Comparison of ENCODE assay signal across 20 cellular contexts in genomic region chr15:89524184-89524583, GRCh38. TPM values are rescaled to one million over a fixed set of nuclear protein-coding genes. Genes with fewer than 3 reads are reported as not detected.
A peak's percentile ranks its signal among the peaks of the same experiment; 100 is the strongest.
DNase-seq lines count a peak whose midpoint lies in the region; ATAC-seq and TF ChIP-seq lines count a peak whose summit lies in the region.
"Had no signal": no experiment of that assay in that cellular context is flagged by ENCODE, and none has a peak within 500 bp of the region (broad histone marks: within the 10 kb centered on the region; RNA-seq: fewer than 3 reads in every experiment).

No MANE protein-coding gene starts in this region.

- H3F3A ChIP-seq in Loucy (ENCODE audit: low read depth): no peaks in the 10 kb centered on the region

- H3K79me2 ChIP-seq in Loucy (ENCODE audit: insufficient read depth, low read length): no peaks in the 10 kb centered on the region

- H3K9me2 ChIP-seq in Loucy (replicated peaks; ENCODE audit: low read depth, low read length): no peaks in the 10 kb centered on the region

- H3K4me3 Mint-ChIP-seq in activated T-helper 17 cell treated with anti-CD3 and anti-CD28 coated beads, Interleukin-2, amount 50 U/mL, for 72 hours: no peak overlapping the region
- no peak overlapping the region for H3K4me3 Mint-ChIP-seq in glutamatergic neuron (ENCODE audit: unreplicated experiment)
- H3K4me3 Mint-ChIP-seq: B cell; CD4-positive, alpha-beta T cell; CD8-positive, alpha-beta T cell had no signal

- H3K36me3 ChIP-seq in Loucy (ENCODE audit: insufficient read depth, low read length): no peaks in the 10 kb centered on the region
- H3K36me3 ChIP-seq: BLaER1 treated with 17β-estradiol and CSF1 and Interleukin-3, amounts not matched to agents 10 nM and 100 nM had no signal

- H4K20me1 ChIP-seq in Loucy (ENCODE audit: insufficient read depth, low read length, poor library complexity, severe bottlenecking): no peaks in the 10 kb centered on the region
- H4K20me1 ChIP-seq: BLaER1 treated with 17β-estradiol and CSF1 and Interleukin-3, amounts not matched to agents 10 nM and 100 nM had no signal

- no peaks in the 10 kb centered on the region for H3K9me3 Mint-ChIP-seq in activated T-helper 17 cell treated with anti-CD3 and anti-CD28 coated beads, Interleukin-2, amount 50 U/mL, for 72 hours
- peaks cover 3% of the 10 kb centered on the region for H3K9me3 Mint-ChIP-seq in glutamatergic neuron (ENCODE audit: unreplicated experiment)
- H3K9me3 Mint-ChIP-seq: CD4-positive, alpha-beta T cell had no signal

- TF ChIP-seq CTCF in Loucy (conservative IDR thresholded peaks at IDR 0.05; ENCODE audit: low read length) (no peak), glutamatergic neuron (IDR thresholded peaks at IDR 0.05; ENCODE audit: partially characterized antibody, unreplicated experiment) (no peak)

- no peak overlapping the region for H3K27ac Mint-ChIP-seq in activated T-helper 17 cell treated with anti-CD3 and anti-CD28 coated beads, Interleukin-2, amount 50 U/mL, for 72 hours
- H3K27ac Mint-ChIP-seq in glutamatergic neuron (ENCODE audit: unreplicated experiment): no peak overlapping the region
- H3K27ac Mint-ChIP-seq: B cell; CD4-positive, alpha-beta T cell; CD8-positive, alpha-beta T cell had no signal

- H3K4me3 ChIP-seq in Loucy (ENCODE audit: low read length, poor library complexity, severe bottlenecking): no peak overlapping the region
- H3K4me3 ChIP-seq: A549; BLaER1 treated with 17β-estradiol and CSF1 and Interleukin-3, amounts not matched to agents 10 nM and 100 nM had no signal

- no peaks in the 10 kb centered on the region for H3K36me3 Mint-ChIP-seq in activated T-helper 17 cell treated with anti-CD3 and anti-CD28 coated beads, Interleukin-2, amount 50 U/mL, for 72 hours (ENCODE audit: low read depth)
- no peaks in the 10 kb centered on the region for H3K36me3 Mint-ChIP-seq in glutamatergic neuron (ENCODE audit: unreplicated experiment)
- H3K36me3 Mint-ChIP-seq: CD8-positive, alpha-beta T cell had no signal

- no peaks in the 10 kb centered on the region for H3K4me1 Mint-ChIP-seq in activated T-helper 17 cell treated with anti-CD3 and anti-CD28 coated beads, Interleukin-2, amount 50 U/mL, for 72 hours
- no peaks in the 10 kb centered on the region for H3K4me1 Mint-ChIP-seq in glutamatergic neuron (ENCODE audit: low read depth, unreplicated experiment)

- H2AFZ ChIP-seq in Loucy (ENCODE audit: low read length): peak overlapping the region; percentile 36; the same call in 1 of the 2 replicates

- peaks cover 4% of the 10 kb centered on the region for H3K27me3 Mint-ChIP-seq in activated T-helper 17 cell treated with anti-CD3 and anti-CD28 coated beads, Interleukin-2, amount 50 U/mL, for 72 hours
- no peaks in the 10 kb centered on the region for H3K27me3 Mint-ChIP-seq in glutamatergic neuron (ENCODE audit: unreplicated experiment)
- H3K27me3 Mint-ChIP-seq: CD4-positive, alpha-beta T cell had no signal

- H3K9me3 ChIP-seq in Loucy (ENCODE audit: insufficient read depth, low read depth, low read length): no peaks in the 10 kb centered on the region
- H3K9me3 ChIP-seq: A549, Caco-2 had no signal

- H3K27me3 ChIP-seq in Loucy (ENCODE audit: insufficient read depth, low read length, poor library complexity, severe bottlenecking): no peaks in the 10 kb centered on the region
- H3K27me3 ChIP-seq: BLaER1 treated with 17β-estradiol and CSF1 and Interleukin-3, amounts not matched to agents 10 nM and 100 nM had no signal

- DNase-seq in NCI-H82 treated with DMSO at 0.1 percent for 48 hours (lab: John Stamatoyannopoulos, UW; ENCODE audit: unreplicated experiment) (peak; percentile 72), EL (no peak), GM19238 (ENCODE audit: insufficient read length, low spot score) (no peak), glutamatergic neuron (no peak), NCI-H1092 treated with DMSO at 0.1 percent for 48 hours (lab: John Stamatoyannopoulos, UW) (no peak)
- DNase-seq: AML-193; Caco-2; Calu3; CD4-positive, alpha-beta T cell; CD8-positive, alpha-beta T cell; DMS79 treated with DMSO at 0.1 percent for 48 hours; GDM1 had no signal

- no peak overlapping the region for H3K4me2 ChIP-seq in Loucy (ENCODE audit: low read depth, low read length, poor library complexity, severe bottlenecking)
- H3K4me2 ChIP-seq: A549; BLaER1 treated with 17β-estradiol and CSF1 and Interleukin-3, amounts not matched to agents 10 nM and 100 nM had no signal

- ATAC-seq in HG02610 (IDR thresholded peaks at IDR 0.05; ENCODE audit: unreplicated experiment): peak; percentile 45
- peak; percentile 65 for ATAC-seq in activated T-helper 17 cell treated with anti-CD3 and anti-CD28 coated beads, Interleukin-2, amount 50 U/mL, for 72 hours (replicated peaks)
- ATAC-seq: CD8-positive, alpha-beta T cell had no signal

- H3K9ac ChIP-seq in Loucy (ENCODE audit: low read depth, low read length, poor library complexity, severe bottlenecking): no peak overlapping the region
- H3K9ac ChIP-seq: BLaER1 treated with 17β-estradiol and CSF1 and Interleukin-3, amounts not matched to agents 10 nM and 100 nM had no signal

- no peaks in the 10 kb centered on the region for H3K4me1 ChIP-seq in Loucy (ENCODE audit: insufficient read depth, low read length, poor library complexity, severe bottlenecking)
- H3K4me1 ChIP-seq: A549, Caco-2 had no signal

RNA-seq across cellular contexts. Expression of gene RHCG, which starts 27.8 kb away (rescaled TPM):
- total RNA-seq in activated T-helper 17 cell treated with anti-CD3 and anti-CD28 coated beads, Interleukin-2, amount 50 U/mL, for 72 hours: not detected
- total RNA-seq in glutamatergic neuron (ENCODE audit: unreplicated experiment): not detected
- total RNA-seq: A172; B cell; Caco-2; CD4-positive, alpha-beta T cell; CD8-positive, alpha-beta T cell; G401 had no signal

RNA-seq across cellular contexts. Expression of gene TICRR, which starts 51.1 kb away (rescaled TPM):
- 10 to 100 TPM; 15.4 to 22.7 TPM for total RNA-seq in activated T-helper 17 cell treated with anti-CD3 and anti-CD28 coated beads, Interleukin-2, amount 50 U/mL, for 72 hours
- 2.7 TPM for total RNA-seq in glutamatergic neuron (ENCODE audit: unreplicated experiment)
